ENCODE assay signal across 29 cellular contexts in genomic region chr4:16037901-16038300, GRCh38. TPM values are rescaled to one million over a fixed set of nuclear protein-coding genes. Genes with fewer than 3 reads are reported as not detected.
"Had no signal": no experiment of that assay in that cellular context is flagged by ENCODE, and none has a peak within 500 bp of the region (broad histone marks: within the 10 kb centered on the region; RNA-seq: fewer than 3 reads in every experiment).

No MANE protein-coding gene starts in this region.

- H2AFZ ChIP-seq: neural progenitor cell had no signal

- ATAC-seq: left lobe of liver; naive thymus-derived CD4-positive, alpha-beta T cell; psoas muscle; right cardiac atrium; upper lobe of right lung had no signal

- H3K9ac ChIP-seq: neural progenitor cell had no signal

- H3K36me3 ChIP-seq: esophagus squamous epithelium, heart right ventricle, neural progenitor cell, spleen, thoracic aorta, tibial nerve, upper lobe of right lung, uterus had no signal

- H3K27ac ChIP-seq: coronary artery, esophagus squamous epithelium, heart right ventricle, neural progenitor cell, psoas muscle, skin epidermis, spleen, thoracic aorta, tibial nerve, upper lobe of right lung, uterus had no signal

- H3K4me2 ChIP-seq: neural progenitor cell had no signal

- H3K4me1 ChIP-seq: psoas muscle, tibial nerve, uterus had no signal

- DNase-seq: dermis blood vessel endothelial cell; effector memory CD4-positive, alpha-beta T cell; erythroblast; esophagus squamous epithelium; foreskin melanocyte; glutamatergic neuron; heart right ventricle; hippocampal formation; immature natural killer cell; kidney; midbrain; naive thymus-derived CD4-positive, alpha-beta T cell; nucleus accumbens; psoas muscle; right cardiac atrium; spleen; stimulated activated CD4-positive, alpha-beta T cell treated with anti-CD3 and anti-CD28 coated beads, Interleukin-4, amount 100 ng/mL, for 4 hours; stimulated activated naive B cell treated with anti-CD40 and anti-IgM and Interleukin-4, amounts not matched to agents 10 μg/mL and 1 μg/mL and 100 μg/mL, for 72 hours; upper lobe of right lung; uterus had no signal

- FAIRE-seq: endometrium, kidney had no signal

- H3K9me3 ChIP-seq: esophagus squamous epithelium, heart right ventricle, psoas muscle, spleen, thoracic aorta, tibial nerve, upper lobe of right lung, uterus had no signal

- H3K27me3 ChIP-seq: heart right ventricle, neural progenitor cell, spleen, tibial nerve, upper lobe of right lung, uterus had no signal

- H3K4me3 ChIP-seq: coronary artery, esophagus squamous epithelium, heart right ventricle, lung, neural progenitor cell, psoas muscle, skin epidermis, spleen, thoracic aorta, tibial nerve, upper lobe of right lung, uterus had no signal

RNA-seq across cellular contexts. Expression of gene PROM1, which starts 45.9 kb away (rescaled TPM):
- total RNA-seq: osteocyte, tibial nerve had no signal
- polyA plus RNA-seq: naive thymus-derived CD4-positive, alpha-beta T cell had no signal
